In genomic region chr3:138950006-138950644, GRCh38 we compare ENCODE assay signal across 8 cellular contexts. TPM values are rescaled to one million over a fixed set of nuclear protein-coding genes. Genes with fewer than 3 reads are reported as not detected.
DNase-seq lines count a peak whose midpoint lies in the region; ATAC-seq, FAIRE-seq and TF ChIP-seq lines count a peak whose summit lies in the region.

No MANE protein-coding gene starts in this region.

- CTCF ChIA-PET in GM12878 (lab: Yijun Ruan, JAX) = interaction anchor here (0.6 kb wide), 1 partner anchor 27 kb away, joined by 3 read pairs; no protein-coding TSS in a partner anchor

- H3K4me1 ChIP-seq in GM12878 (ENCODE audit: control insufficient read depth, insufficient read depth, low read length) = no peaks in the 10 kb centered on the region
- H3K4me1 ChIP-seq in thoracic aorta (ENCODE audit: control insufficient read depth in 1 of 2, low read depth in 2 of 2) = peaks cover 18 to 33% of the 10 kb centered on the region in 2 donors

- H3K36me3 ChIP-seq in GM12878 (ENCODE audit: control insufficient read depth in 2 of 2, insufficient read depth in 2 of 2, low read length in 1 of 2) (no peaks in the 10 kb centered on the region), kidney epithelial cell (ENCODE audit: control insufficient read depth, insufficient read depth, low read length) (no peaks in the 10 kb centered on the region), thoracic aorta (no peaks in the 10 kb centered on the region)

- no peak overlapping the region for H3K27ac ChIP-seq in 22Rv1
- no peak overlapping the region for H3K27ac ChIP-seq in GM12878 (ENCODE audit: control insufficient read depth, insufficient read depth)
- no peak overlapping the region for H3K27ac ChIP-seq in thoracic aorta

- FAIRE-seq in GM12878 (lab: Jason Lieb, UNC) = no peak

- TF ChIP-seq RAD21 in GM12878 (IDR thresholded peaks at IDR 0.05; ENCODE audit: insufficient read depth, low read depth, low read length) = no peak

- SMC1A ChIA-PET in GM12878 (lab: Charles Lee; ENCODE audit: uncharacterized antibody, unreplicated experiment) = no interaction called here

- peaks cover 9 to 20% of the 10 kb centered on the region in 2 experiments for H3K27me3 ChIP-seq in GM12878 (replicated peaks in 1 of 2; ENCODE audit: control insufficient read depth in 2 of 2, insufficient read depth in 2 of 2, low read length in 1 of 2)
- peaks cover 57% of the 10 kb centered on the region for H3K27me3 ChIP-seq in kidney epithelial cell (ENCODE audit: control insufficient read depth, insufficient read depth, low read length)
- peaks cover 8% of the 10 kb centered on the region for H3K27me3 ChIP-seq in thoracic aorta (replicated peaks; ENCODE audit: insufficient read depth)

- no peak overlapping the region for H3K4me2 ChIP-seq in GM12878 (ENCODE audit: control insufficient read depth, insufficient read depth)

- H3K9me3 ChIP-seq in GM12878 (replicated peaks; ENCODE audit: control insufficient read depth, insufficient read depth, low read length) (no peaks in the 10 kb centered on the region), thoracic aorta (no peaks in the 10 kb centered on the region)

- DNase-seq in HFF-Myc (ENCODE audit: extremely low read depth, low read depth) = no peak
- DNase-seq in GM12878 (ENCODE audit: low read depth, low spot score) = no peak
- DNase-seq in kidney epithelial cell (ENCODE audit: low read depth) = no peak
- no peak for DNase-seq in thoracic aorta (ENCODE audit: low spot score)
- DNase-seq in NCI-H345 (lab: John Stamatoyannopoulos, UW) = no peak
- DNase-seq in GM19238 (ENCODE audit: insufficient read length, low spot score) = no peak

- TF ChIP-seq CTCF in 22Rv1 (IDR thresholded peaks at IDR 0.05) (0 out of 2 replicates have a peak, but pooled peaks have one; percentile 6), HFF-Myc (IDR thresholded peaks at IDR 0.05; ENCODE audit: low read depth, low read length, missing control alignments) (no peak), GM12878 (IDR thresholded peaks at IDR 0.05 in 2 of 3, conservative IDR thresholded peaks at IDR 0.05 in 1 of 3; ENCODE audit: control insufficient read depth in 2 of 3, extremely low read depth in 1 of 3, insufficient read depth in 1 of 3, low read depth in 3 of 3, low read length in 3 of 3) (no peak), kidney epithelial cell (IDR thresholded peaks at IDR 0.05; ENCODE audit: insufficient read depth, low read length, poor library complexity, severe bottlenecking) (no peak), thoracic aorta (IDR thresholded peaks at IDR 0.05) (no peak)

- H3K4me3 ChIP-seq in HFF-Myc (replicated peaks; ENCODE audit: low read depth, low read length) (peak overlapping the region; percentile 21), GM12878 (no peak overlapping the region), kidney epithelial cell (ENCODE audit: low read depth, low read length) (peak overlapping the region; percentile 31), thoracic aorta (peak overlapping the region; percentile 68)

- WGBS in GM12878 (ENCODE audit: insufficient coverage, insufficient replicate concordance, low lambda C conversion rate, missing lambda C conversion rate) = 15% methylated on average over 50 of the region's 53 CpGs

- no peak for TF ChIP-seq POLR2A in GM12878 (IDR thresholded peaks at IDR 0.05; ENCODE audit: low read depth, low read length)

- no peak overlapping the region for H3K9ac ChIP-seq in GM12878 (ENCODE audit: control insufficient read depth, insufficient read depth, low read length)

- H2AFZ ChIP-seq in GM12878 (ENCODE audit: control insufficient read depth, low read depth, low read length) = no peak overlapping the region

- POLR2A ChIA-PET in GM12878 (lab: Charles Lee) = no interaction called here

- intact Hi-C loops in GM12878 (cut with micrococcal nuclease; ENCODE audit: unreplicated experiment) = no loop called here

- no peak for TF ChIP-seq EP300 in GM12878 (IDR thresholded peaks at IDR 0.05; ENCODE audit: borderline replicate concordance in 1 of 2, control insufficient read depth in 1 of 2, low read depth in 2 of 2, low read length in 2 of 2)

- no peaks in the 10 kb centered on the region for H3K79me2 ChIP-seq in GM12878 (ENCODE audit: control insufficient read depth, insufficient read depth, low read length)

- no TSS peak for BruUV-seq in GM12878 (replicated peaks; lab: Mats Ljungman, UMichigan)

- ATAC-seq in GM12878 (peak; percentile 21; the same call in 2 of the 3 replicates), thoracic aorta (ENCODE audit: insufficient number of reproducible peaks, low FRiP score, low read depth) (no peak), HG02981 (IDR thresholded peaks at IDR 0.05; ENCODE audit: unreplicated experiment) (no peak)

- in situ Hi-C loops in GM12878 (cut with MboI) = no loop called here

- RAD21 ChIA-PET in GM12878 (lab: Charles Lee; ENCODE audit: unreplicated experiment) = no interaction called here

- H4K20me1 ChIP-seq in GM12878 (ENCODE audit: control insufficient read depth, insufficient read depth) = 0 out of 2 replicates have a peak, but pooled peaks cover 3% of the 10 kb centered on the region

TF ChIP-seq in GM12878, 131 proteins besides CTCF, POLR2A, EP300 and RAD21:
- 0 out of 2 replicates have a peak, but pooled peaks have one; percentile 23 for TF ChIP-seq EZH2 (IDR thresholded peaks at IDR 0.05; ENCODE audit: borderline replicate concordance, control insufficient read depth, low read depth, low read length)
- no peak for TF ChIP-seq POLR2AphosphoS5 (IDR thresholded peaks at IDR 0.05; ENCODE audit: low read length)
- peak; percentile 84 for TF ChIP-seq SUZ12 (IDR thresholded peaks at IDR 0.05; ENCODE audit: unreplicated experiment)
- no peak for TF ChIP-seq NR2F1 (conservative IDR thresholded peaks at IDR 0.05)
- TF ChIP-seq STAT3 (IDR thresholded peaks at IDR 0.05; ENCODE audit: low read depth, low read length) = no peak

RNA-seq across cellular contexts. Expression of gene FOXL2NB, which starts 3.1 kb away (rescaled TPM):
- total RNA-seq in GM12878 (2013; cell fraction: nucleolus; rRNA removed) = not detected in 2 replicates
- total RNA-seq in GM12878 (2014; rRNA removed) (not detected in 2 replicates), GM12878 (2014; rRNA removed; fragmentation: Illumina TruSeq; extraction: Trizol) (not detected in 2 replicates), GM12878 (2021) (0.05 TPM in 1 of 2 replicates, not detected in the other), kidney epithelial cell (2.2 and 2.7 TPM in 2 replicates), thoracic aorta (not detected)
- polyA plus RNA-seq in GM12878 (2011; ENCODE audit: low read depth) = not detected
- polyA plus RNA-seq in GM12878 (2011; rRNA removed) (not detected in 2 replicates), GM12878 (2014; fragmentation: Illumina TruSeq; extraction: Trizol) (not detected in 2 replicates), GM12878 (2014; fragmentation: Nextera tagmentation; extraction: Ambion mirVana) (not detected), GM12878 (2014; rRNA removed) (not detected in 2 replicates), GM12878 (2016; fragmentation: Nextera tagmentation; extraction: Ambion mirVana) (not detected)
- polyA plus RNA-seq in GM12878 (2011; cell fraction: cytosol; rRNA removed) = not detected in 2 replicates
- polyA plus RNA-seq in GM12878 (2011; cell fraction: nucleus; rRNA removed) = not detected in 2 replicates
- polyA plus RNA-seq in GM12878 (2012) = 0.04 TPM in 1 of 2 replicates, not detected in the other
- polyA minus RNA-seq in GM12878 (2011; rRNA and poly(A)+ RNA removed) = not detected in 2 replicates
- not detected in 2 replicates for polyA minus RNA-seq in GM12878 (2011; cell fraction: cytosol; rRNA and poly(A)+ RNA removed)
- polyA minus RNA-seq in GM12878 (2011; cell fraction: nucleus; rRNA and poly(A)+ RNA removed) = not detected in 2 replicates

RNA-seq across cellular contexts. Expression of gene FOXL2, which starts 3.2 kb away (rescaled TPM):
- total RNA-seq in GM12878 (2013; cell fraction: nucleolus; rRNA removed) = not detected in 2 replicates
- not detected in 2 replicates for total RNA-seq in GM12878 (2014; rRNA removed)
- total RNA-seq in GM12878 (2014; rRNA removed; fragmentation: Illumina TruSeq; extraction: Trizol) = not detected in 2 replicates
- total RNA-seq in GM12878 (2021) = 0.08 TPM in 1 of 2 replicates, not detected in the other
- polyA plus RNA-seq in GM12878 (2011; ENCODE audit: low read depth) = not detected
- not detected in 2 replicates for polyA plus RNA-seq in GM12878 (2011; rRNA removed)
- not detected in 2 replicates for polyA plus RNA-seq in GM12878 (2011; cell fraction: cytosol; rRNA removed)
- not detected in 2 replicates for polyA plus RNA-seq in GM12878 (2011; cell fraction: nucleus; rRNA removed)
- not detected in 2 replicates for polyA plus RNA-seq in GM12878 (2012)
- polyA plus RNA-seq in GM12878 (2014; fragmentation: Illumina TruSeq; extraction: Trizol) = not detected in 2 replicates
- not detected for polyA plus RNA-seq in GM12878 (2014; fragmentation: Nextera tagmentation; extraction: Ambion mirVana)
- not detected in 2 replicates for polyA plus RNA-seq in GM12878 (2014; rRNA removed)
- polyA plus RNA-seq in GM12878 (2016; fragmentation: Nextera tagmentation; extraction: Ambion mirVana) = not detected
- polyA minus RNA-seq in GM12878 (2011; rRNA and poly(A)+ RNA removed) = not detected in 2 replicates
- 0.40 TPM in 1 of 2 replicates, not detected in the other for polyA minus RNA-seq in GM12878 (2011; cell fraction: cytosol; rRNA and poly(A)+ RNA removed)
- polyA minus RNA-seq in GM12878 (2011; cell fraction: nucleus; rRNA and poly(A)+ RNA removed) = not detected in 2 replicates
- 0.54 and 0.68 TPM in 2 replicates for total RNA-seq in kidney epithelial cell
- total RNA-seq in thoracic aorta = not detected

RNA-seq across cellular contexts. Expression of gene PRR23A, which starts 55.9 kb away (rescaled TPM):
- total RNA-seq in GM12878 (2013; cell fraction: nucleolus; rRNA removed) = not detected in 2 replicates
- total RNA-seq in GM12878 (2014; rRNA removed) (not detected in 2 replicates), GM12878 (2014; rRNA removed; fragmentation: Illumina TruSeq; extraction: Trizol) (not detected in 2 replicates), GM12878 (2021) (not detected in 2 replicates), kidney epithelial cell (not detected in 2 replicates), thoracic aorta (not detected)
- not detected for polyA plus RNA-seq in GM12878 (2011; ENCODE audit: low read depth)
- polyA plus RNA-seq in GM12878 (2011; rRNA removed) (not detected in 2 replicates), GM12878 (2014; fragmentation: Illumina TruSeq; extraction: Trizol) (not detected in 2 replicates), GM12878 (2014; fragmentation: Nextera tagmentation; extraction: Ambion mirVana) (not detected), GM12878 (2014; rRNA removed) (not detected in 2 replicates), GM12878 (2016; fragmentation: Nextera tagmentation; extraction: Ambion mirVana) (not detected)
- not detected in 2 replicates for polyA plus RNA-seq in GM12878 (2011; cell fraction: cytosol; rRNA removed)
- polyA plus RNA-seq in GM12878 (2011; cell fraction: nucleus; rRNA removed) = not detected in 2 replicates
- not detected in 2 replicates for polyA plus RNA-seq in GM12878 (2012)
- not detected in 2 replicates for polyA minus RNA-seq in GM12878 (2011; rRNA and poly(A)+ RNA removed)
- not detected in 2 replicates for polyA minus RNA-seq in GM12878 (2011; cell fraction: cytosol; rRNA and poly(A)+ RNA removed)
- polyA minus RNA-seq in GM12878 (2011; cell fraction: nucleus; rRNA and poly(A)+ RNA removed) = not detected in 2 replicates
